Comparison of ENCODE assay signal across 8 cellular contexts in genomic region chr2:159968282-159968900, GRCh38.
A peak's percentile ranks its signal among the peaks of the same experiment; 100 is the strongest.
DNase-seq lines count a peak whose midpoint lies in the region; ATAC-seq and TF ChIP-seq lines count a peak whose summit lies in the region.

No MANE protein-coding gene starts in this region.

- no peaks in the 10 kb centered on the region for H3K9me3 Mint-ChIP-seq in activated naive CD4-positive, alpha-beta T cell treated with anti-CD3 and anti-CD28 coated beads, Interleukin-2, amount 10 ng/mL, durations not matched to agents 7 days and 5 days
- no peaks in the 10 kb centered on the region for H3K9me3 Mint-ChIP-seq in activated CD8-positive, alpha-beta T cell treated with anti-CD3 and anti-CD28 coated beads, Interleukin-2, amount 10 ng/mL, durations not matched to agents 7 days and 5 days (ENCODE audit: insufficient read depth)

- H3K9me3 ChIP-seq in suprapubic skin: no peaks in the 10 kb centered on the region

- no peak for ATAC-seq in activated CD8-positive, alpha-beta T cell treated with anti-CD3 and anti-CD28 coated beads, Interleukin-2, amount 10 ng/mL, durations not matched to agents 7 days and 5 days

- H3K4me3 Mint-ChIP-seq in activated naive CD4-positive, alpha-beta T cell treated with anti-CD3 and anti-CD28 coated beads, Interleukin-2, amount 10 ng/mL, durations not matched to agents 7 days and 5 days: no peak overlapping the region
- H3K4me3 Mint-ChIP-seq in activated CD8-positive, alpha-beta T cell treated with anti-CD3 and anti-CD28 coated beads, Interleukin-2, amount 10 ng/mL, durations not matched to agents 7 days and 5 days: no peak overlapping the region

- WGBS in suprapubic skin: 5% methylated on average over 2 of the region's 2 CpGs

- no peak overlapping the region for H3K4me3 ChIP-seq in suprapubic skin

- H3K4me1 Mint-ChIP-seq in activated naive CD4-positive, alpha-beta T cell treated with anti-CD3 and anti-CD28 coated beads, Interleukin-2, amount 10 ng/mL, durations not matched to agents 7 days and 5 days: no peaks in the 10 kb centered on the region
- no peaks in the 10 kb centered on the region for H3K4me1 Mint-ChIP-seq in activated CD8-positive, alpha-beta T cell treated with anti-CD3 and anti-CD28 coated beads, Interleukin-2, amount 10 ng/mL, durations not matched to agents 7 days and 5 days (ENCODE audit: low read depth)

- no peak for TF ChIP-seq EP300 in suprapubic skin (IDR thresholded peaks at IDR 0.05)

- no peaks in the 10 kb centered on the region for H3K36me3 Mint-ChIP-seq in activated naive CD4-positive, alpha-beta T cell treated with anti-CD3 and anti-CD28 coated beads, Interleukin-2, amount 10 ng/mL, durations not matched to agents 7 days and 5 days
- H3K36me3 Mint-ChIP-seq in activated CD8-positive, alpha-beta T cell treated with anti-CD3 and anti-CD28 coated beads, Interleukin-2, amount 10 ng/mL, durations not matched to agents 7 days and 5 days (ENCODE audit: low read depth): no peaks in the 10 kb centered on the region

- no peak for TF ChIP-seq POLR2A in suprapubic skin (IDR thresholded peaks at IDR 0.05)

- H3K27me3 ChIP-seq in suprapubic skin: no peaks in the 10 kb centered on the region

- peaks cover 25% of the 10 kb centered on the region for H3K36me3 ChIP-seq in suprapubic skin

- peak; percentile 9 to 25 for TF ChIP-seq CTCF in suprapubic skin (IDR thresholded peaks at IDR 0.05)

- no peak overlapping the region for H3K27ac Mint-ChIP-seq in activated naive CD4-positive, alpha-beta T cell treated with anti-CD3 and anti-CD28 coated beads, Interleukin-2, amount 10 ng/mL, durations not matched to agents 7 days and 5 days
- H3K27ac Mint-ChIP-seq in activated CD8-positive, alpha-beta T cell treated with anti-CD3 and anti-CD28 coated beads, Interleukin-2, amount 10 ng/mL, durations not matched to agents 7 days and 5 days: no peak overlapping the region

- POLR2A ChIA-PET in activated CD8-positive, alpha-beta T cell treated with anti-CD3 and anti-CD28 coated beads, Interleukin-2, amount 10 ng/mL, durations not matched to agents 7 days and 5 days (lab: Charles Lee): no interaction called here

- H3K4me1 ChIP-seq in suprapubic skin: no peaks in the 10 kb centered on the region

- H3K27ac ChIP-seq in suprapubic skin: no peak overlapping the region

- CTCF ChIA-PET in activated naive CD4-positive, alpha-beta T cell treated with anti-CD3 and anti-CD28 coated beads, Interleukin-2, amount 10 ng/mL, durations not matched to agents 7 days and 5 days (lab: Charles Lee): interaction anchor here (0.6 to 0.9 kb wide), 4 partner anchors 9 to 1066 kb away, joined by 3 to 5 read pairs (median 3); no protein-coding TSS in a partner anchor
- CTCF ChIA-PET in activated CD8-positive, alpha-beta T cell treated with anti-CD3 and anti-CD28 coated beads, Interleukin-2, amount 10 ng/mL, durations not matched to agents 7 days and 5 days (lab: Charles Lee): interaction anchor here (0.8 to 1.4 kb wide), 4 partner anchors 15 to 852 kb away, joined by 3 to 5 read pairs (median 4); no protein-coding TSS in a partner anchor

- H3K27me3 Mint-ChIP-seq in activated naive CD4-positive, alpha-beta T cell treated with anti-CD3 and anti-CD28 coated beads, Interleukin-2, amount 10 ng/mL, durations not matched to agents 7 days and 5 days: no peaks in the 10 kb centered on the region
- no peaks in the 10 kb centered on the region for H3K27me3 Mint-ChIP-seq in activated CD8-positive, alpha-beta T cell treated with anti-CD3 and anti-CD28 coated beads, Interleukin-2, amount 10 ng/mL, durations not matched to agents 7 days and 5 days (ENCODE audit: low read depth)

- peak; percentile 5 for DNase-seq in activated naive CD4-positive, alpha-beta T cell treated with Interleukin-2 at 50 U/mL for 16 hours
- DNase-seq in activated naive CD4-positive, alpha-beta T cell treated with anti-CD3 and anti-CD28 coated beads, Interleukin-2, amount 10 ng/mL, durations not matched to agents 7 days and 5 days: no peak
- peak; percentile 36 for DNase-seq in HCEC 1CT
- DNase-seq in NCI-H2029 treated with DMSO at 0.1 percent for 48 hours (lab: John Stamatoyannopoulos, UW): peak; percentile 1
- DNase-seq in activated CD8-positive, alpha-beta T cell treated with anti-CD3 and anti-CD28 coated beads, Interleukin-2, amount 10 ng/mL, durations not matched to agents 7 days and 5 days: peak; percentile 22
- DNase-seq in hepatic stellate cell (ENCODE audit: low spot score): peak; percentile 23
- DNase-seq in suprapubic skin (ENCODE audit: low spot score in 2 of 2): no peak
- DNase-seq in OCI-M2 (lab: John Stamatoyannopoulos, UW; ENCODE audit: unreplicated experiment): no peak

Comparison
In these comparisons a context has a peak if more than half of its experiments do, and no peak if none do; other contexts are left out.
1. DNase-seq: peak in activated naive CD4-positive, alpha-beta T cell treated with Interleukin-2 at 50 U/mL for 16 hours (single experiment), HCEC 1CT (single experiment), NCI-H2029 treated with DMSO at 0.1 percent for 48 hours (single experiment), activated CD8-positive, alpha-beta T cell treated with anti-CD3 and anti-CD28 coated beads, Interleukin-2, amount 10 ng/mL, durations not matched to agents 7 days and 5 days (single experiment) and hepatic stellate cell (single experiment); none in activated naive CD4-positive, alpha-beta T cell treated with anti-CD3 and anti-CD28 coated beads, Interleukin-2, amount 10 ng/mL, durations not matched to agents 7 days and 5 days (single experiment), suprapubic skin (0 of 2) and OCI-M2 (single experiment).